In genomic region chr12:109573914-109574244, GRCh38 we compare ENCODE assay signal across 8 cellular contexts.
DNase-seq lines count a peak whose midpoint lies in the region; ATAC-seq and TF ChIP-seq lines count a peak whose summit lies in the region.

No MANE protein-coding gene starts in this region.

- no peak for TF ChIP-seq CTCF in LNCaP clone FGC (IDR thresholded peaks at IDR 0.05; ENCODE audit: control insufficient read depth, extremely low read depth, insufficient read depth)
- no peak for TF ChIP-seq CTCF in epithelial cell of esophagus (IDR thresholded peaks at IDR 0.05; ENCODE audit: insufficient read depth, low read depth, low read length, missing control alignments)

- ATAC-seq in GM18870 (IDR thresholded peaks at IDR 0.05; ENCODE audit: unreplicated experiment) (peak; percentile 5), GM18873 (IDR thresholded peaks at IDR 0.05; ENCODE audit: low FRiP score, unreplicated experiment) (no peak)

- no peaks in the 10 kb centered on the region for H3K27me3 ChIP-seq in rectal smooth muscle tissue (ENCODE audit: control insufficient read depth, insufficient read depth, low read length)

- no peak overlapping the region for H3K27ac ChIP-seq in rectal smooth muscle tissue (ENCODE audit: low read depth, low read length)

- DNase-seq in LNCaP clone FGC (ENCODE audit: low read depth) = no peak
- no peak for DNase-seq in epithelial cell of esophagus (ENCODE audit: low read depth)
- no peak for DNase-seq in HuH-7.5 (ENCODE audit: low spot score)
- no peak for DNase-seq in cerebellar cortex (ENCODE audit: low spot score)
- DNase-seq in putamen (ENCODE audit: low spot score) = no peak

- peaks cover 9% of the 10 kb centered on the region for H3K4me1 ChIP-seq in rectal smooth muscle tissue (ENCODE audit: control insufficient read depth, insufficient read depth, low read length)

- H3K9ac ChIP-seq in rectal smooth muscle tissue (ENCODE audit: low read length) = peak overlapping the region; percentile 33

- H3K4me3 ChIP-seq in LNCaP clone FGC (ENCODE audit: low read depth, low read length) = peak overlapping the region; percentile 91
- H3K4me3 ChIP-seq in epithelial cell of esophagus (ENCODE audit: low read length) = peak overlapping the region; percentile 85
- H3K4me3 ChIP-seq in rectal smooth muscle tissue (ENCODE audit: low read length) = peak overlapping the region; percentile 80

- peaks cover 9% of the 10 kb centered on the region for H3K36me3 ChIP-seq in rectal smooth muscle tissue (ENCODE audit: control insufficient read depth, insufficient read depth, low read length)
